1 cellular context compared by ENCODE assay signal in the genomic region with DNA sequence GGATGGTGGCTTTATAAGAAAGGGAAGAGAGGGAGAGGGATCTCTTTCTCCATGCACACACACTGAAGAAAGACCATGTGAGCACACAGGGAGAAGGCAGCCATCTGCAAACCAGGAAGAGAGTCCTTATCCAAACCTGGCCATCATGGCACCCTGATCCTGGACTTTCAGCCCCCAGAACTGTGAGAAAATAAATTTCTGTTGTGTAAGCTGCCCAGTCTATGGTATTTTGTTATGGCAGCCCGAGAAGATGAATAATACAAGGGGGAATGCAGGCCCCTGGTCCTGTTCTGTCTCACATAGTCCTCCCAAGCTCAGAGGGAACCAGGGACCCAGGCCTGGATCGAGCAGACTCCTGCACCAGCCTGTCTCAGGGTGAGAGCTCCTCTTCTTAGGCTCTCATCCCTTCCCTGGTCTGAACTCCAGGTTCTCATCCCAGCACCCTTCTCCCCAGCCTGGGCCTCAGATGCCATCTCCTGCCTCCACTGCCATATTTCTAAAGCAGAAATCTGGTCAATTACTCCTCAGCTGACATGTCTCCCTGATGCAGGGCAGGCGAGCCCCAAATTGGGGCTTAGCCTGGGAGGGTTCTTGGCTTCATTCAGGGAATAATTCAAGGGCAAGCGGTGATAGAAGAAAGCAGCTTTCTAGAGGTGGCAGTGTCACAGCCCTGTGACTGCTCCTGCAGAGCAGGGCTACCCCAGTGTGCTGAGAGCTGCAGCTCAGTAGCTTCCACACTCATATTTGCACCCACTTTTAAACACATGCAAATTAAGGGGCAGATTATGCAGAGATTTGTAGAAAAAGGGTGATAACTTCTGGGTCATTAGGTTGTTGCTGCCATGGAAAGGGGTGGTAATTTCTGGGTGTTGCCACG.
TF ChIP-seq lines count a peak whose summit lies in the region.

No MANE protein-coding gene starts in this region.

TF ChIP-seq in A549, 52 proteins besides CTCF, POLR2A, EP300 and RAD21 (continued from another document):
- TF ChIP-seq MAZ (IDR thresholded peaks at IDR 0.05; ENCODE audit: borderline replicate concordance, low read depth, low read length) (peak; percentile 7; the same call in 1 of the 2 replicates), TFCP2L1 (CRISPR knock-in tag; IDR thresholded peaks at IDR 0.05) (peak; percentile 86), POLR2AphosphoS2 (conservative IDR thresholded peaks at IDR 0.05; ENCODE audit: low read length) (peak; percentile 93), ATOH8 (CRISPR knock-in tag; IDR thresholded peaks at IDR 0.05; ENCODE audit: low read depth) (peak; percentile 10), JUN (IDR thresholded peaks at IDR 0.05) (peak in 1 of 2 experiments; percentile 28; a peak in 1 of 5 replicates), FOSL2 (IDR thresholded peaks at IDR 0.05) (no peak), FOSL2 (CRISPR knock-in tag; IDR thresholded peaks at IDR 0.05) (peak; percentile 56), KDM5A (IDR thresholded peaks at IDR 0.05) (no peak), PHF8 (IDR thresholded peaks at IDR 0.05; ENCODE audit: borderline replicate concordance, low read depth) (no peak), MYC (IDR thresholded peaks at IDR 0.05; ENCODE audit: borderline replicate concordance, low read length) (no peak), EHF (CRISPR knock-in tag; IDR thresholded peaks at IDR 0.05) (0 out of 2 replicates have a peak, but pooled peaks have one; percentile 35), HDAC2 (IDR thresholded peaks at IDR 0.05) (no peak), HEYL (CRISPR knock-in tag; IDR thresholded peaks at IDR 0.05) (no peak), CBX8 (IDR thresholded peaks at IDR 0.05) (no peak), CHD2 (IDR thresholded peaks at IDR 0.05; ENCODE audit: low read length, partially characterized antibody) (peak; percentile 5), ZSCAN20 (CRISPR knock-in tag; IDR thresholded peaks at IDR 0.05) (0 out of 2 replicates have a peak, but pooled peaks have one; percentile 39), ZFP36 (IDR thresholded peaks at IDR 0.05; ENCODE audit: borderline replicate concordance, partially characterized antibody) (no peak), RNF2 (IDR thresholded peaks at IDR 0.05; ENCODE audit: borderline replicate concordance, low read depth) (no peak), FOSB (CRISPR knock-in tag; IDR thresholded peaks at IDR 0.05) (peak; percentile 93), KDM1A (IDR thresholded peaks at IDR 0.05; ENCODE audit: low read depth) (no peak), CEBPB (IDR thresholded peaks at IDR 0.05) (peak in 1 of 2 experiments; percentile 9; a peak in 1 of 4 replicates), FOXS1 (CRISPR knock-in tag; IDR thresholded peaks at IDR 0.05) (no peak), NFE2L2 (conservative IDR thresholded peaks at IDR 0.05; ENCODE audit: low read length) (no peak), CBX2 (IDR thresholded peaks at IDR 0.05; ENCODE audit: borderline replicate concordance, low read depth) (no peak), GATA3 (IDR thresholded peaks at IDR 0.05; ENCODE audit: borderline replicate concordance) (no peak; the same call in 1 of the 2 replicates), ELK1 (IDR thresholded peaks at IDR 0.05; ENCODE audit: low read depth, low read length) (no peak), EHMT2 (IDR thresholded peaks at IDR 0.05; ENCODE audit: low read depth) (no peak), RCOR1 (IDR thresholded peaks at IDR 0.05; ENCODE audit: low read depth, low read length) (0 out of 2 replicates have a peak, but pooled peaks have one; percentile 3), CHD4 (IDR thresholded peaks at IDR 0.05; ENCODE audit: borderline replicate concordance) (no peak), HMGXB4 (CRISPR knock-in tag; IDR thresholded peaks at IDR 0.05; ENCODE audit: borderline replicate concordance) (no peak; the same call in 1 of the 2 replicates), SMC3 (IDR thresholded peaks at IDR 0.05) (no peak), HOXA7 (CRISPR knock-in tag; IDR thresholded peaks at IDR 0.05) (peak; percentile 97), RFX5 (IDR thresholded peaks at IDR 0.05) (no peak), ZNF302 (CRISPR knock-in tag; IDR thresholded peaks at IDR 0.05) (no peak), NPAS2 (CRISPR knock-in tag; IDR thresholded peaks at IDR 0.05; ENCODE audit: borderline replicate concordance) (no peak), RARB (CRISPR knock-in tag; IDR thresholded peaks at IDR 0.05) (peak; percentile 75), REST (IDR thresholded peaks at IDR 0.05) (no peak; the same call in none of the 2 replicates), BHLHE40 (IDR thresholded peaks at IDR 0.05; ENCODE audit: low read depth, low read length) (no peak), TP53 (CRISPR knock-in tag; IDR thresholded peaks at IDR 0.05) (peak; percentile 93; the same call in 1 of the 2 replicates), ZC3H11A (IDR thresholded peaks at IDR 0.05) (no peak), HOXB13 (CRISPR knock-in tag; IDR thresholded peaks at IDR 0.05; ENCODE audit: low read depth) (no peak)
- TF ChIP-seq, protein P1, sequence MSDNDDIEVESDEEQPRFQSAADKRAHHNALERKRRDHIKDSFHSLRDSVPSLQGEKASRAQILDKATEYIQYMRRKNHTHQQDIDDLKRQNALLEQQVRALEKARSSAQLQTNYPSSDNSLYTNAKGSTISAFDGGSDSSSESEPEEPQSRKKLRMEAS (IDR thresholded peaks at IDR 0.05), result 0 out of 2 replicates have a peak, but pooled peaks have one; percentile 17
- TF ChIP-seq, protein P2, sequence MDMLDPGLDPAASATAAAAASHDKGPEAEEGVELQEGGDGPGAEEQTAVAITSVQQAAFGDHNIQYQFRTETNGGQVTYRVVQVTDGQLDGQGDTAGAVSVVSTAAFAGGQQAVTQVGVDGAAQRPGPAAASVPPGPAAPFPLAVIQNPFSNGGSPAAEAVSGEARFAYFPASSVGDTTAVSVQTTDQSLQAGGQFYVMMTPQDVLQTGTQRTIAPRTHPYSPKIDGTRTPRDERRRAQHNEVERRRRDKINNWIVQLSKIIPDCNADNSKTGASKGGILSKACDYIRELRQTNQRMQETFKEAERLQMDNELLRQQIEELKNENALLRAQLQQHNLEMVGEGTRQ (IDR thresholded peaks at IDR 0.05), result no peak
